10 cellular contexts compared by ENCODE assay signal in the genomic region with DNA sequence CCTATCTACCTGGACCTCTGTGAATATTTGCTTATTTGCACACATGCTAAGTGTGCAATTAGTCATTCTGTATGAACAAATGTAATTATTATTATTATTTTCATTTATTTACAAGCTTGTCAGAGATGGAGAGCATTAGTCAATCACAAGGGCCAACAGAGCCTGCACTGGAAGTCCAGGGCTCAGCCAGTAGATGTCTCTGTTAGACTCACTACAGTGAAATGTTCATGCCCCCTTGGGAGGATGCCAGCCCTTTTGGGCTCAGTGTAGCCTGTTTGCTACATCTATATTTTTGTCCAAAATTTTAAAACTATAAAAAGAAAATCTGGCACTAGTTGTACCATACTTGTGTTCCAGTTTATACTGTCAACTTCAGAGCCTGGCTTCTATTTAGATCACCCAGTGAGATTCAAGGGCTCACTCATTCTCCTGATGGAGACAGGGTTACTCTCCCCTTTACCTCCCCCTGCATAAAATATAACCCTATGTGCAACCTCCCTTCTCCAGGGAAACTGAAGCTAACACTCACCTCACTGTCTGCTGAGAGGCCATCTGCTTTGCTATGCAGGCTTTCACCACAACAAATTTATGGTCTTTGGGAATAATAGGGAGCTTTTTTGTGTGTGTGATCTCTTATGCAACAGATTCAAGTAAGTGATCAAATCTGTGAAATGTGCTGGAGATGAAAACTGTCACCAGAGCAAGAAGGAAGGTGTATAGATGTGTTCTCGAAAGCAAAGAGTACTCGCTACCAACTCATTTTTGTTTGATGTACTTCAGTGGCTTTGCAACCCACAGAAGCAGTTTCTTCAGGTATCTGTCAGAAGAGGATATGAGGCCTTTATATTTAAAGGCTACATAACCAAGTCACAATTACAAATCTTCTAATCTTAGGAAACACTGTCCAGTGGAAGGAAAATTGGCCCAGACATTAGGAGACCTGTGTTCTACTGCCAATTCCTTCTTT.
DNase-seq lines count a peak whose midpoint lies in the region; ATAC-seq and TF ChIP-seq lines count a peak whose summit lies in the region.
"Had no signal": no experiment of that assay in that cellular context is flagged by ENCODE, and none has a peak within 500 bp of the region (broad histone marks: within the 10 kb centered on the region; RNA-seq: fewer than 3 reads in every experiment).

No MANE protein-coding gene starts in this region.

- no peaks in the 10 kb centered on the region for H3K27me3 ChIP-seq in CD4-positive, alpha-beta T cell (ENCODE audit: control insufficient read depth, insufficient read depth, low read length)

- no peak overlapping the region for H3K4me3 Mint-ChIP-seq in CD4-positive, alpha-beta T cell
- no peak overlapping the region for H3K4me3 Mint-ChIP-seq in activated T-cell treated with anti-CD3 and anti-CD28 coated beads, Interleukin-2, amount 50 U/mL, for 4 hours
- H3K4me3 Mint-ChIP-seq: dendritic cell treated with granulocyte-macrophage colony-stimulating factor and Interleukin-4, amounts not matched to agents 40 ng/mL and 50 ng/mL, for 4 days had no signal

- intact Hi-C loops in CD4-positive, alpha-beta T cell (cut with DNase I, micrococcal nuclease) = loop anchor here (5.0 to 10.0 kb wide), 4 partner anchors 93 to 705 kb away; a partner anchor contains a TSS
- intact Hi-C loops in left ventricle myocardium superior (cut with micrococcal nuclease) = no loop called here

- CTCF ChIA-PET in CD4-positive, alpha-beta T cell (lab: Charles Lee) = no interaction called here
- CTCF ChIA-PET in HEK293T (lab: Yijun Ruan, JAX) = interaction anchor here (0.6 to 1.2 kb wide), 3 partner anchors 35 to 262 kb away, joined by 3 to 4 read pairs (median 3); no protein-coding TSS in a partner anchor

- peak; percentile 2 for TF ChIP-seq CTCF in CD4-positive, alpha-beta T cell (IDR thresholded peaks at IDR 0.05)

- peak overlapping the region; percentile 70 for H3K27ac Mint-ChIP-seq in CD4-positive, alpha-beta T cell
- H3K27ac Mint-ChIP-seq: dendritic cell treated with granulocyte-macrophage colony-stimulating factor and Interleukin-4, amounts not matched to agents 40 ng/mL and 50 ng/mL, for 4 days had no signal

- H3K36me3 Mint-ChIP-seq in CD4-positive, alpha-beta T cell (ENCODE audit: low read depth) = no peaks in the 10 kb centered on the region
- H3K36me3 Mint-ChIP-seq in activated T-cell treated with anti-CD3 and anti-CD28 coated beads, Interleukin-2, amount 50 U/mL, for 4 hours (ENCODE audit: insufficient read depth) = no peaks in the 10 kb centered on the region

- H3K27me3 Mint-ChIP-seq in CD4-positive, alpha-beta T cell = no peaks in the 10 kb centered on the region
- H3K27me3 Mint-ChIP-seq in activated T-cell treated with anti-CD3 and anti-CD28 coated beads, Interleukin-2, amount 50 U/mL, for 4 hours (ENCODE audit: low read depth) = no peaks in the 10 kb centered on the region
- H3K27me3 Mint-ChIP-seq: dendritic cell treated with granulocyte-macrophage colony-stimulating factor and Interleukin-4, amounts not matched to agents 40 ng/mL and 50 ng/mL, for 4 days had no signal

- peaks cover 13% of the 10 kb centered on the region for H3K4me1 Mint-ChIP-seq in CD4-positive, alpha-beta T cell (ENCODE audit: low read depth)
- H3K4me1 Mint-ChIP-seq in activated T-cell treated with anti-CD3 and anti-CD28 coated beads, Interleukin-2, amount 50 U/mL, for 4 hours (ENCODE audit: low read depth) = peaks cover 2% of the 10 kb centered on the region

- peak; percentile 68 for ATAC-seq in CD4-positive, alpha-beta T cell (ENCODE audit: poor library complexity)
- ATAC-seq in activated T-cell treated with anti-CD3 and anti-CD28 coated beads, Interleukin-2, amount 50 U/mL, for 4 hours = no peak
- peak; percentile 64 for ATAC-seq in left ventricle myocardium superior
- peak; percentile 59 for ATAC-seq in stimulated activated naive CD8-positive, alpha-beta T cell treated with anti-CD3 and anti-CD28 coated beads, Interleukin-15, Interleukin-2, amounts not matched to agents 100 U/mL and 50 U/mL, for 24 hours
- ATAC-seq in GM18520 (IDR thresholded peaks at IDR 0.05; ENCODE audit: unreplicated experiment) = no peak
- no peak for ATAC-seq in HG03280 (IDR thresholded peaks at IDR 0.05; ENCODE audit: unreplicated experiment)

- H3K9me3 ChIP-seq in CD4-positive, alpha-beta T cell (ENCODE audit: control insufficient read depth, low read length) = no peaks in the 10 kb centered on the region

- no peaks in the 10 kb centered on the region for H3K9me3 Mint-ChIP-seq in CD4-positive, alpha-beta T cell
- no peaks in the 10 kb centered on the region for H3K9me3 Mint-ChIP-seq in activated T-cell treated with anti-CD3 and anti-CD28 coated beads, Interleukin-2, amount 50 U/mL, for 4 hours
- H3K9me3 Mint-ChIP-seq: dendritic cell treated with granulocyte-macrophage colony-stimulating factor and Interleukin-4, amounts not matched to agents 40 ng/mL and 50 ng/mL, for 4 days had no signal

- peak in 8 of 10 experiments; percentile 2 to 36 (median 14) for DNase-seq in CD4-positive, alpha-beta T cell
- DNase-seq in HEK293T (ENCODE audit: extremely low spot score) = peak; percentile 68
- peak; percentile 23 for DNase-seq in activated T-cell treated with anti-CD3 and anti-CD28 coated beads, Interleukin-2, amount 50 U/mL, for 4 hours
- DNase-seq in left ventricle myocardium superior = peak; percentile 57
- DNase-seq in stimulated activated naive CD8-positive, alpha-beta T cell treated with anti-CD3 and anti-CD28 coated beads, Interleukin-15, Interleukin-2, amounts not matched to agents 100 U/mL and 50 U/mL, for 24 hours = peak; percentile 12
- no peak for DNase-seq in SKM-1 (lab: John Stamatoyannopoulos, UW; ENCODE audit: unreplicated experiment)

- POLR2A ChIA-PET in CD4-positive, alpha-beta T cell (lab: Charles Lee) = no interaction called here
- POLR2A ChIA-PET in HEK293T (lab: Yijun Ruan, JAX) = interaction anchor here (1.1 to 2.1 kb wide), 3 partner anchors 11 to 100 kb away, joined by 3 to 8 read pairs (median 4); a partner anchor contains a TSS

- no peak overlapping the region for H3K27ac ChIP-seq in CD4-positive, alpha-beta T cell (ENCODE audit: low read depth, low read length)
- H3K27ac ChIP-seq: HL-60 had no signal

TF ChIP-seq in HEK293T, 16 proteins besides CTCF, POLR2A, EP300 and RAD21:
- TF ChIP-seq CTBP1 (IDR thresholded peaks at IDR 0.05; ENCODE audit: borderline replicate concordance) (no peak), LEF1 (IDR thresholded peaks at IDR 0.05; ENCODE audit: borderline replicate concordance) (no peak), ELF4 (IDR thresholded peaks at IDR 0.05) (no peak), L3MBTL2 (conservative IDR thresholded peaks at IDR 0.05) (no peak), HDGF (IDR thresholded peaks at IDR 0.05; ENCODE audit: borderline replicate concordance) (no peak), NFRKB (IDR thresholded peaks at IDR 0.05) (no peak), SUZ12 (IDR thresholded peaks at IDR 0.05) (no peak), SP1 (IDR thresholded peaks at IDR 0.05) (no peak), FOXK2 (IDR thresholded peaks at IDR 0.05) (no peak), ARNT (IDR thresholded peaks at IDR 0.05) (no peak), FOXA1 (IDR thresholded peaks at IDR 0.05) (no peak), BHLHE40 (IDR thresholded peaks at IDR 0.05; ENCODE audit: borderline replicate concordance) (no peak), TARDBP (IDR thresholded peaks at IDR 0.05) (no peak), ZNF384 (IDR thresholded peaks at IDR 0.05) (no peak)
- TF ChIP-seq, protein P1, sequence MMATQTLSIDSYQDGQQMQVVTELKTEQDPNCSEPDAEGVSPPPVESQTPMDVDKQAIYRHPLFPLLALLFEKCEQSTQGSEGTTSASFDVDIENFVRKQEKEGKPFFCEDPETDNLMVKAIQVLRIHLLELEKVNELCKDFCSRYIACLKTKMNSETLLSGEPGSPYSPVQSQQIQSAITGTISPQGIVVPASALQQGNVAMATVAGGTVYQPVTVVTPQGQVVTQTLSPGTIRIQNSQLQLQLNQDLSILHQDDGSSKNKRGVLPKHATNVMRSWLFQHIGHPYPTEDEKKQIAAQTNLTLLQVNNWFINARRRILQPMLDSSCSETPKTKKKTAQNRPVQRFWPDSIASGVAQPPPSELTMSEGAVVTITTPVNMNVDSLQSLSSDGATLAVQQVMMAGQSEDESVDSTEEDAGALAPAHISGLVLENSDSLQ (IDR thresholded peaks at IDR 0.05) = no peak

Comparison
In these comparisons a context has a peak if more than half of its experiments do, and no peak if none do; other contexts are left out.
1. ATAC-seq: peak in CD4-positive, alpha-beta T cell (single experiment), left ventricle myocardium superior (single experiment) and stimulated activated naive CD8-positive, alpha-beta T cell treated with anti-CD3 and anti-CD28 coated beads, Interleukin-15, Interleukin-2, amounts not matched to agents 100 U/mL and 50 U/mL, for 24 hours (single experiment); none in activated T-cell treated with anti-CD3 and anti-CD28 coated beads, Interleukin-2, amount 50 U/mL, for 4 hours (0 of 2), GM18520 (single experiment) and HG03280 (single experiment).